21 cellular contexts compared by ENCODE assay signal in genomic region chr7:2394566-2395082, GRCh38.
"Had no signal": no experiment of that assay in that cellular context is flagged by ENCODE, and none has a peak within 500 bp of the region (broad histone marks: within the 10 kb centered on the region; RNA-seq: fewer than 3 reads in every experiment).

No MANE protein-coding gene starts in this region.

- H3K27ac ChIP-seq: SJSA1, SK-N-MC had no signal

- DNase-seq: Karpas-422, KG1, MG63, NCI-H1092, NCI-H1105 treated with DMSO at 0.1 percent for 48 hours, NCI-H1417 treated with DMSO at 0.1 percent for 48 hours, NCI-H1694, NCI-H187 treated with DMSO at 0.1 percent for 48 hours, NCI-H2029 treated with DMSO at 0.1 percent for 48 hours, NCI-H2171, NCI-H226, NCI-H446, NCI-H510A, NCI-H524 treated with DMSO at 0.1 percent for 48 hours, NCI-H69, NCI-H774, RPMI8226, SIG-M5 had no signal

- H3K4me3 ChIP-seq: MG63, SJSA1, SK-N-MC had no signal

- H3K9me3 ChIP-seq: MG63, SJSA1 had no signal

- H3K27me3 ChIP-seq: MG63, SJSA1 had no signal

- FAIRE-seq: RCC 7860 had no signal

- H3K36me3 ChIP-seq: MG63, SJSA1 had no signal
